In genomic region chr10:71578069-71578468, GRCh38 we compare ENCODE assay signal across 20 cellular contexts.
"Had no signal": no experiment of that assay in that cellular context is flagged by ENCODE, and none has a peak within 500 bp of the region (broad histone marks: within the 10 kb centered on the region; RNA-seq: fewer than 3 reads in every experiment).

No MANE protein-coding gene starts in this region.

- H3K27ac ChIP-seq: epithelial cell of prostate, esophagus muscularis mucosa, gastrocnemius medialis, neutrophil, ovary, right atrium auricular region, sigmoid colon, skin epidermis had no signal

- H3K27me3 ChIP-seq: esophagus muscularis mucosa, gastrocnemius medialis, neutrophil, ovary, right atrium auricular region, sigmoid colon had no signal

- ATAC-seq: gastrocnemius medialis, left cardiac atrium, left ventricle myocardium superior had no signal

- H3K36me3 ChIP-seq: gastrocnemius medialis, neutrophil, ovary, right atrium auricular region, sigmoid colon had no signal

- H3K4me1 ChIP-seq: sigmoid colon had no signal

- H3K9me3 ChIP-seq: esophagus muscularis mucosa, gastrocnemius medialis, neutrophil, ovary, right atrium auricular region, sigmoid colon had no signal

- FAIRE-seq: keratinocyte had no signal

- H3K4me3 ChIP-seq: esophagus muscularis mucosa, gastrocnemius medialis, lung, ovary, right atrium auricular region, sigmoid colon, skin epidermis had no signal

- DNase-seq: effector memory CD4-positive, alpha-beta T cell; gastrocnemius medialis; glutamatergic neuron; immature natural killer cell; left cardiac atrium; left ventricle myocardium superior; mesenchymal stem cell; naive B cell; ovary; sigmoid colon; stimulated activated CD4-positive, alpha-beta T cell treated with anti-CD3 and anti-CD28 coated beads, Interleukin-2, amount 100 ng/mL, for 48 hours; stimulated activated naive CD4-positive, alpha-beta T cell treated with Interleukin-2 at 50 U/mL for 16 hours; trophoblast cell had no signal
